9 cellular contexts compared by ENCODE assay signal in the genomic region with DNA sequence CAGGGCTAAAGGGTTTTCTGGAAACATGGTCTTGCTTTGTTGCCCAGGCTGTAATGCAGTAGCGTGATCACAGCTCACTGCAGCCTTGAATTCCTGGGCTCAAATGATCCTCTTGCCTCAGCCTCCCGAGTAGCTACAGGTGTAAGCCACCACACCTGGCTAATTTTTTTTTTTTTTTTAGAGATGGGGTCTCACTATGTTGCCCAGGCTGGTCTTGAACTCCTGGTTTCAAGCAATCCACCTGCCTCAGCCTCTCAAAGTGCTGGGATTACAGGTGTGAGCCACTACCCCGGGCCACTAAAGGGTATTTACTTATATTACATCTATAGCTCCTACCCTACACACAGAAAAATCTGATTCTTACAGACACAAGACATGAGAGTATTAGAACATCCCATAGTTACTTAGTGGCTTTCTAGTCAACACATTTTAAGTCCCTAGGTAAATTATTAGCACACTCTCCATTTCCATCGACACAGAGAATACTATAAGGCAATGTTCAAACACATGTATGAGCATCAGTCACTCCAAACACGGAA. TPM values are rescaled to one million over a fixed set of nuclear protein-coding genes. Genes with fewer than 3 reads are reported as not detected.
DNase-seq lines count a peak whose midpoint lies in the region; ATAC-seq and TF ChIP-seq lines count a peak whose summit lies in the region.
"Had no signal": no experiment of that assay in that cellular context is flagged by ENCODE, and none has a peak within 500 bp of the region (broad histone marks: within the 10 kb centered on the region; RNA-seq: fewer than 3 reads in every experiment).

No MANE protein-coding gene starts in this region.

- intact Hi-C loops in activated T-helper 1 cell treated with anti-CD3 and anti-CD28 coated beads, Interleukin-12 subunit alpha, Interleukin-12 subunit beta, Interleukin-2, Interleukin-4 antibody, amounts not matched to agents 30 ng/mL and 10 ng/mL and 1 ng/mL, durations not matched to agents 14 hours and 24 hours and 36 hours (cut with micrococcal nuclease), result loop anchor here (1.0 kb wide), 4 partner anchors 18 to 94 kb away; no protein-coding TSS in a partner anchor

- peaks cover 17% of the 10 kb centered on the region for H3K36me3 Mint-ChIP-seq in activated T-helper 1 cell treated with anti-CD3 and anti-CD28 coated beads, Interleukin-12 subunit alpha, Interleukin-12 subunit beta, Interleukin-2, Interleukin-4 antibody, amounts not matched to agents 30 ng/mL and 10 ng/mL and 1 ng/mL, durations not matched to agents 14 hours and 24 hours and 36 hours (ENCODE audit: low read depth)
- H3K36me3 Mint-ChIP-seq in neural crest cell (ENCODE audit: low read depth), result peaks cover 5% of the 10 kb centered on the region

- no peak for TF ChIP-seq CTCF in neural crest cell (conservative IDR thresholded peaks at IDR 0.05)

- peaks cover 34% of the 10 kb centered on the region for H3K4me1 Mint-ChIP-seq in activated T-helper 1 cell treated with anti-CD3 and anti-CD28 coated beads, Interleukin-12 subunit alpha, Interleukin-12 subunit beta, Interleukin-2, Interleukin-4 antibody, amounts not matched to agents 30 ng/mL and 10 ng/mL and 1 ng/mL, durations not matched to agents 14 hours and 24 hours and 36 hours (ENCODE audit: low read depth)
- H3K4me1 Mint-ChIP-seq in neural crest cell, result peaks cover 10% of the 10 kb centered on the region

- no peaks in the 10 kb centered on the region for H3K27me3 Mint-ChIP-seq in activated T-helper 1 cell treated with anti-CD3 and anti-CD28 coated beads, Interleukin-12 subunit alpha, Interleukin-12 subunit beta, Interleukin-2, Interleukin-4 antibody, amounts not matched to agents 30 ng/mL and 10 ng/mL and 1 ng/mL, durations not matched to agents 14 hours and 24 hours and 36 hours (ENCODE audit: insufficient read depth)
- H3K27me3 Mint-ChIP-seq in neural crest cell (ENCODE audit: low read depth), result no peaks in the 10 kb centered on the region

- peak overlapping the region; percentile 95 for H3K27ac Mint-ChIP-seq in activated T-helper 1 cell treated with anti-CD3 and anti-CD28 coated beads, Interleukin-12 subunit alpha, Interleukin-12 subunit beta, Interleukin-2, Interleukin-4 antibody, amounts not matched to agents 30 ng/mL and 10 ng/mL and 1 ng/mL, durations not matched to agents 14 hours and 24 hours and 36 hours
- H3K27ac Mint-ChIP-seq in neural crest cell (ENCODE audit: unreplicated experiment), result no peak overlapping the region

- peak overlapping the region; percentile 24 for H3K4me3 Mint-ChIP-seq in activated T-helper 1 cell treated with anti-CD3 and anti-CD28 coated beads, Interleukin-12 subunit alpha, Interleukin-12 subunit beta, Interleukin-2, Interleukin-4 antibody, amounts not matched to agents 30 ng/mL and 10 ng/mL and 1 ng/mL, durations not matched to agents 14 hours and 24 hours and 36 hours
- H3K4me3 Mint-ChIP-seq in neural crest cell, result peak overlapping the region; percentile 74

- H3K9me3 Mint-ChIP-seq in activated T-helper 1 cell treated with anti-CD3 and anti-CD28 coated beads, Interleukin-12 subunit alpha, Interleukin-12 subunit beta, Interleukin-2, Interleukin-4 antibody, amounts not matched to agents 30 ng/mL and 10 ng/mL and 1 ng/mL, durations not matched to agents 14 hours and 24 hours and 36 hours, result peaks cover 4% of the 10 kb centered on the region
- no peaks in the 10 kb centered on the region for H3K9me3 Mint-ChIP-seq in neural crest cell

- DNase-seq in activated T-helper 1 cell treated with anti-CD3 and anti-CD28 coated beads, Interleukin-12 subunit alpha, Interleukin-12 subunit beta, Interleukin-2, Interleukin-4 antibody, amounts not matched to agents 30 ng/mL and 10 ng/mL and 1 ng/mL, durations not matched to agents 14 hours and 24 hours and 36 hours (ENCODE audit: low spot score), result no peak
- DNase-seq in neural crest cell (ENCODE audit: low read depth, low spot score), result no peak
- DNase-seq in SKM-1 (lab: John Stamatoyannopoulos, UW; ENCODE audit: unreplicated experiment), result no peak
- DNase-seq in NCI-H187 treated with DMSO at 0.1 percent for 48 hours (lab: John Stamatoyannopoulos, UW), result no peak

- ATAC-seq in GM18858 (IDR thresholded peaks at IDR 0.05; ENCODE audit: unreplicated experiment) (peak; percentile 21), HG02623 (IDR thresholded peaks at IDR 0.05; ENCODE audit: unreplicated experiment) (peak; percentile 29), HG03520 (IDR thresholded peaks at IDR 0.05; ENCODE audit: unreplicated experiment) (no peak), GM21447 (IDR thresholded peaks at IDR 0.05; ENCODE audit: unreplicated experiment) (no peak)

RNA-seq across cellular contexts. Expression of gene DCAF11, which starts 6.2 kb away (rescaled TPM):
- 69.9 and 71.6 TPM in 2 replicates for total RNA-seq in activated T-helper 1 cell treated with anti-CD3 and anti-CD28 coated beads, Interleukin-12 subunit alpha, Interleukin-12 subunit beta, Interleukin-2, Interleukin-4 antibody, amounts not matched to agents 30 ng/mL and 10 ng/mL and 1 ng/mL, durations not matched to agents 14 hours and 24 hours and 36 hours
- 52.5 and 53.9 TPM in 2 replicates for total RNA-seq in neural crest cell

RNA-seq across cellular contexts. Expression of gene NRL, which starts 6.3 kb away (rescaled TPM):
- total RNA-seq in activated T-helper 1 cell treated with anti-CD3 and anti-CD28 coated beads, Interleukin-12 subunit alpha, Interleukin-12 subunit beta, Interleukin-2, Interleukin-4 antibody, amounts not matched to agents 30 ng/mL and 10 ng/mL and 1 ng/mL, durations not matched to agents 14 hours and 24 hours and 36 hours, result 2.1 and 2.7 TPM in 2 replicates
- 1.2 and 2.3 TPM in 2 replicates for total RNA-seq in neural crest cell

RNA-seq across cellular contexts. Expression of gene PCK2, which starts 14.3 kb away (rescaled TPM):
- total RNA-seq in activated T-helper 1 cell treated with anti-CD3 and anti-CD28 coated beads, Interleukin-12 subunit alpha, Interleukin-12 subunit beta, Interleukin-2, Interleukin-4 antibody, amounts not matched to agents 30 ng/mL and 10 ng/mL and 1 ng/mL, durations not matched to agents 14 hours and 24 hours and 36 hours, result 55.0 and 62.8 TPM in 2 replicates
- 26.1 and 26.7 TPM in 2 replicates for total RNA-seq in neural crest cell

RNA-seq across cellular contexts. Expression of gene FITM1, which starts 22.1 kb away (rescaled TPM):
- total RNA-seq in activated T-helper 1 cell treated with anti-CD3 and anti-CD28 coated beads, Interleukin-12 subunit alpha, Interleukin-12 subunit beta, Interleukin-2, Interleukin-4 antibody, amounts not matched to agents 30 ng/mL and 10 ng/mL and 1 ng/mL, durations not matched to agents 14 hours and 24 hours and 36 hours, result 0.26 TPM in 1 of 2 replicates, not detected in the other
- 0.42 and 0.66 TPM in 2 replicates for total RNA-seq in neural crest cell
- total RNA-seq: temporal lobe had no signal

RNA-seq across cellular contexts. Expression of gene PSME1, which starts 27.6 kb away (rescaled TPM):
- total RNA-seq in activated T-helper 1 cell treated with anti-CD3 and anti-CD28 coated beads, Interleukin-12 subunit alpha, Interleukin-12 subunit beta, Interleukin-2, Interleukin-4 antibody, amounts not matched to agents 30 ng/mL and 10 ng/mL and 1 ng/mL, durations not matched to agents 14 hours and 24 hours and 36 hours, result 291 and 295 TPM in 2 replicates
- 81.4 and 88.5 TPM in 2 replicates for total RNA-seq in neural crest cell

Comparison
In these comparisons a context has a peak if more than half of its experiments do, and no peak if none do; other contexts are left out.
1. ATAC-seq: peak in GM18858 (single experiment) and HG02623 (single experiment); none in HG03520 (single experiment) and GM21447 (single experiment).